ENCODE assay signal across 8 cellular contexts in the genomic region with DNA sequence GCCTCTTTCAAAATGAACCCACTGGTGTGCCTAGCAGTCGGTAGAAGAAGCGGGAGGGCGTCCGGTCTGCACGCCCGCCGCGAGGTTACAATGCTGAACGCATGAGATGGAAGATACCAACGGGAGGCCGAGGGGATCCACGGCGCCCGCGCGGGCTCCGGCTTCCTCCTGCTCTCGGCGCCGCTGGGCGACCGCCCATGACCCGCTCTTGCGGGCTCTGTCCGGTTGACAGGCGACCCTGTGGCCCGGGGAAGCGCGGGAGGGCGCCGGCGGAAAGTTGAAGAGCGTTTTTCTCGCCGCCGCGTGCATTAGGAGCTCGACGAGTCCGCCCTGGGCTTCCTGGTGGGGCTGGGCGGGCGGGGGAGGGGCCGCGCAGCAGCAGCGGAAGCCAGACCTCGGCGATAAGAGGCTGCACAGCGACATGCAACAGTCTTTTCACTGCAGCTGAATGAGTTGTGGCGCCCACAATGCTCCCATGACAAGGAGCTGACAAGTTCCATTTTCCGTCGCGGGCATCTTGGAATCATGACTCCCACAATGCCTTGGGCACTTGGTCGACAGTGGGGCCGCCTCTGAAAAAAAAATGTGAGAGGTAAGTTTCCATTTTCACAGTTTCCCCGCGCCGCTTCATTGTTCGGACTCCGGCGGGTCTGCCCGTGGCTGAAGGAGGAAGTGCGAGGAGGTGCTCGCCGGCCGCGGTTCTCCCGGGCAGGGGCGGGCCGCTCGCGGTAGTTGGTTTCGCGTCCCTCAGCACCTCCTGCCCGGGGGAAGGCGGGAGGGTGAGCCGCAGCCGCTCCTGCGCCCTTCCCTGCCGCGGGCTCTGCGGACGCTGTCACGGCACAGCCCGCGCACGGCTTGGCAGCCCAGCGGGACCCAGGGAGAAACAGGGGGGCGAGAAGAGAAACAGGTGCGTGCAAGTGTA. TPM values are rescaled to one million over a fixed set of nuclear protein-coding genes. Genes with fewer than 3 reads are reported as not detected.
A peak's percentile ranks its signal among the peaks of the same experiment; 100 is the strongest.
DNase-seq lines count a peak whose midpoint lies in the region; ATAC-seq and TF ChIP-seq lines count a peak whose summit lies in the region.

A gene with protein sequence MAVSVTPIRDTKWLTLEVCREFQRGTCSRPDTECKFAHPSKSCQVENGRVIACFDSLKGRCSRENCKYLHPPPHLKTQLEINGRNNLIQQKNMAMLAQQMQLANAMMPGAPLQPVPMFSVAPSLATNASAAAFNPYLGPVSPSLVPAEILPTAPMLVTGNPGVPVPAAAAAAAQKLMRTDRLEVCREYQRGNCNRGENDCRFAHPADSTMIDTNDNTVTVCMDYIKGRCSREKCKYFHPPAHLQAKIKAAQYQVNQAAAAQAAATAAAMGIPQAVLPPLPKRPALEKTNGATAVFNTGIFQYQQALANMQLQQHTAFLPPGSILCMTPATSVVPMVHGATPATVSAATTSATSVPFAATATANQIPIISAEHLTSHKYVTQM (plus strand): TSS at position 429 of the 922 bp plus-strand sequence. CDS start 31,265 bp downstream, outside the sequence.

- POLR2A ChIA-PET in BJ (lab: Charles Lee) = interaction anchor here (0.6 to 1.2 kb wide), 11 partner anchors 11 to 243 kb away, joined by 3 to 20 read pairs (median 5); no protein-coding TSS in a partner anchor

- CTCF ChIA-PET in BJ (lab: Yijun Ruan, JAX) = interaction anchor here (1.3 kb wide), 1 partner anchor 143 kb away, joined by 3 read pairs; no protein-coding TSS in a partner anchor

- H3K36me3 ChIP-seq in BJ (ENCODE audit: control insufficient read depth, insufficient read depth, low read length) (no peaks in the 10 kb centered on the region), left lung (no peaks in the 10 kb centered on the region)

- peak within 1 kb of the TSS; percentile 76 for H3K4me3 ChIP-seq in BJ (ENCODE audit: low read depth, low read length)
- peak within 1 kb of the TSS; percentile 68 to 69 for H3K4me3 ChIP-seq in left lung

- ATAC-seq in GM19351 (IDR thresholded peaks at IDR 0.05; ENCODE audit: unreplicated experiment) (peak; percentile 62), HG03469 (IDR thresholded peaks at IDR 0.05; ENCODE audit: unreplicated experiment) (peak; percentile 35), left lung (peak; percentile 80)

- TF ChIP-seq CTCF in BJ (IDR thresholded peaks at IDR 0.05; ENCODE audit: insufficient read depth, low read depth, low read length) (no peak), left lung (IDR thresholded peaks at IDR 0.05) (peak in 1 of 2 donors; percentile 10)

- peak within 1 kb of the TSS; percentile 99 to 100 for H3K27ac ChIP-seq in left lung

- peaks cover 14 to 65% of the 10 kb centered on the region in 2 donors for H3K4me1 ChIP-seq in left lung

- H3K27me3 ChIP-seq in BJ (ENCODE audit: control insufficient read depth, insufficient read depth, low read length) (no peaks in the 10 kb centered on the region), left lung (no peaks in the 10 kb centered on the region)

- DNase-seq in BJ (ENCODE audit: low read depth) (no peak), NCI-H748 (lab: John Stamatoyannopoulos, UW; ENCODE audit: unreplicated experiment) (peak; percentile 82), dedifferentiated amniotic fluid mesenchymal stem cell (ENCODE audit: extremely low spot score) (peak; percentile 37), left lung (peak; percentile 90 to 96)
- peak; percentile 74 to 80 for DNase-seq in activated CD4-positive, alpha-beta T cell treated with anti-CD3 and anti-CD28 coated beads, Interleukin-2, amount 50 U/mL, for 4 hours
- DNase-seq in stimulated activated CD4-positive, alpha-beta T cell treated with anti-CD3 and anti-CD28 coated beads, Interleukin-2, amount 100 ng/mL, for 48 hours = peak; percentile 67 to 75

- intact Hi-C loops in left lung (cut with DNase I) = no loop called here

- no peaks in the 10 kb centered on the region for H3K9me3 ChIP-seq in left lung

RNA-seq across cellular contexts. Expression of the gene that starts here (rescaled TPM):
- polyA plus RNA-seq in BJ (2011; rRNA removed) = 183 and 203 TPM in 2 replicates
- polyA minus RNA-seq in BJ (2011; rRNA and poly(A)+ RNA removed) = 324 and 379 TPM in 2 replicates
- total RNA-seq in left lung = 100 to 1,000 TPM; 226 to 246 TPM
